In genomic region chr5:154203798-154204578, GRCh38 we compare ENCODE assay signal across 21 cellular contexts. TPM values are rescaled to one million over a fixed set of nuclear protein-coding genes. Genes with fewer than 3 reads are reported as not detected.
DNase-seq lines count a peak whose midpoint lies in the region; ATAC-seq, FAIRE-seq and TF ChIP-seq lines count a peak whose summit lies in the region.
"Had no signal": no experiment of that assay in that cellular context is flagged by ENCODE, and none has a peak within 500 bp of the region (broad histone marks: within the 10 kb centered on the region; RNA-seq: fewer than 3 reads in every experiment).

No MANE protein-coding gene starts in this region.

- dilution Hi-C loops in mammary epithelial cell (cut with HindIII; ENCODE audit: low sequenced_read_pairs): no loop called here

- no peaks in the 10 kb centered on the region for H3K27me3 Mint-ChIP-seq in MCF 10A (ENCODE audit: insufficient read depth, unreplicated experiment)
- no peaks in the 10 kb centered on the region for H3K27me3 Mint-ChIP-seq in activated T-helper 17 cell treated with anti-CD3 and anti-CD28 coated beads, Interleukin-2, amount 50 U/mL, for 72 hours
- no peaks in the 10 kb centered on the region for H3K27me3 Mint-ChIP-seq in stimulated activated naive B cell treated with anti-CD40 and anti-IgM and Interleukin-4, amounts not matched to agents 10 μg/mL and 1 μg/mL and 100 μg/mL, for 72 hours

- H3K9me3 ChIP-seq in mammary epithelial cell (replicated peaks; ENCODE audit: insufficient read depth, low read length): no peaks in the 10 kb centered on the region
- H3K9me3 ChIP-seq in HepG2 (ENCODE audit: low read length): no peaks in the 10 kb centered on the region
- H3K9me3 ChIP-seq in stomach: no peaks in the 10 kb centered on the region
- H3K9me3 ChIP-seq in esophagus squamous epithelium: no peaks in the 10 kb centered on the region
- H3K9me3 ChIP-seq: ascending aorta, heart left ventricle, pancreas had no signal

- peaks cover 7% of the 10 kb centered on the region for H3K36me3 Mint-ChIP-seq in MCF 10A (ENCODE audit: insufficient read depth, unreplicated experiment)
- peaks cover 63% of the 10 kb centered on the region for H3K36me3 Mint-ChIP-seq in activated T-helper 17 cell treated with anti-CD3 and anti-CD28 coated beads, Interleukin-2, amount 50 U/mL, for 72 hours (ENCODE audit: low read depth)
- H3K36me3 Mint-ChIP-seq in stimulated activated naive B cell treated with anti-CD40 and anti-IgM and Interleukin-4, amounts not matched to agents 10 μg/mL and 1 μg/mL and 100 μg/mL, for 72 hours: peaks cover 15 to 34% of the 10 kb centered on the region in 2 donors

- TF ChIP-seq CTCF in MCF 10A (IDR thresholded peaks at IDR 0.05; ENCODE audit: unreplicated experiment): no peak
- no peak for TF ChIP-seq CTCF in mammary epithelial cell (conservative IDR thresholded peaks at IDR 0.05 in 1 of 2, IDR thresholded peaks at IDR 0.05 in 1 of 2; ENCODE audit: extremely low read depth in 1 of 2, insufficient read depth in 1 of 2, low read depth in 1 of 2, low read length in 2 of 2)
- TF ChIP-seq CTCF in HepG2 (CRISPR knock-in tag; IDR thresholded peaks at IDR 0.05): no peak
- TF ChIP-seq CTCF in stomach (IDR thresholded peaks at IDR 0.05): no peak
- no peak for TF ChIP-seq CTCF in esophagus squamous epithelium (IDR thresholded peaks at IDR 0.05)

- H3K4me2 ChIP-seq in mammary epithelial cell (ENCODE audit: insufficient read depth, low read depth, low read length): no peak overlapping the region
- no peak overlapping the region for H3K4me2 ChIP-seq in HepG2 (ENCODE audit: low read depth, low read length)

- peaks cover 2% of the 10 kb centered on the region for H3K79me2 ChIP-seq in mammary epithelial cell (ENCODE audit: insufficient read depth, low read length)
- H3K79me2 ChIP-seq in HepG2 (ENCODE audit: insufficient read depth, low read length): no peaks in the 10 kb centered on the region

- FAIRE-seq in HepG2 (lab: Jason Lieb, UNC): no peak
- FAIRE-seq: endometrium, pancreas had no signal

- H4K20me1 ChIP-seq in mammary epithelial cell (ENCODE audit: insufficient read depth, low read length) (no peaks in the 10 kb centered on the region), HepG2 (ENCODE audit: insufficient read depth, low read length) (no peaks in the 10 kb centered on the region)

- H3K27ac Mint-ChIP-seq in MCF 10A (ENCODE audit: low read depth, unreplicated experiment): peak overlapping the region; percentile 62
- peak overlapping the region; percentile 91 for H3K27ac Mint-ChIP-seq in activated T-helper 17 cell treated with anti-CD3 and anti-CD28 coated beads, Interleukin-2, amount 50 U/mL, for 72 hours
- no peak overlapping the region for H3K27ac Mint-ChIP-seq in stimulated activated naive B cell treated with anti-CD40 and anti-IgM and Interleukin-4, amounts not matched to agents 10 μg/mL and 1 μg/mL and 100 μg/mL, for 72 hours

- CTCF ChIA-PET in MCF 10A (lab: Yijun Ruan, JAX) (no interaction called here), mammary epithelial cell (lab: Charles Lee; ENCODE audit: low non-redundant PET) (no interaction called here), HepG2 (lab: Yijun Ruan, JAX; ENCODE audit: low intra/inter-chr PET ratio, low total read pairs) (no interaction called here)

- BruUV-seq in MCF 10A (replicated peaks; lab: Mats Ljungman, UMichigan) (no TSS peak), mammary epithelial cell (replicated peaks; lab: Mats Ljungman, UMichigan) (no TSS peak), HepG2 (replicated peaks; lab: Mats Ljungman, UMichigan) (no TSS peak)

- H3K36me3 ChIP-seq in mammary epithelial cell (ENCODE audit: insufficient read depth, low read length) (no peaks in the 10 kb centered on the region), HepG2 (replicated peaks in 1 of 2; ENCODE audit: control insufficient read depth in 1 of 2, insufficient read depth in 2 of 2, low read length in 2 of 2) (no peaks in the 10 kb centered on the region), stomach (peaks cover 0 to 11% (median 5%) of the 10 kb centered on the region in 4 donors), esophagus squamous epithelium (no peaks in the 10 kb centered on the region)
- H3K36me3 ChIP-seq: heart left ventricle, pancreas had no signal

- intact Hi-C loops in MCF 10A (cut with micrococcal nuclease) (no loop called here), mammary epithelial cell (cut with micrococcal nuclease) (no loop called here), HepG2 (cut with micrococcal nuclease; ENCODE audit: unreplicated experiment) (no loop called here), stomach (cut with DNase I; ENCODE audit: low total_unique reads) (no loop called here), esophagus squamous epithelium (cut with DNase I) (no loop called here)

- WGBS in mammary epithelial cell (ENCODE audit: low coverage, missing lambda C conversion rate): 82% methylated on average over 4 of the region's 4 CpGs
- 96% methylated on average over 4 of the region's 4 CpGs for whole genome bisulfite sequencing in HepG2 (ENCODE audit: low lambda C conversion rate)
- 57 to 75% (median 72%) methylated on average over 4 of the region's 4 CpGs for WGBS in stomach, 5 donors
- 92 to 93% methylated on average over 3 to 4 of the region's 4 CpGs for WGBS in esophagus squamous epithelium, 2 donors

- TF ChIP-seq POLR2A in HepG2 (IDR thresholded peaks at IDR 0.05; ENCODE audit: insufficient read depth in 1 of 2, low read depth in 2 of 2, low read length in 2 of 2): no peak
- no peak for TF ChIP-seq POLR2A in stomach (IDR thresholded peaks at IDR 0.05)
- TF ChIP-seq POLR2A in esophagus squamous epithelium (IDR thresholded peaks at IDR 0.05): no peak

- TF ChIP-seq RAD21 in HepG2 (CRISPR knock-in tag; IDR thresholded peaks at IDR 0.05): no peak

- peaks cover 15% of the 10 kb centered on the region for H3K4me1 Mint-ChIP-seq in MCF 10A (ENCODE audit: insufficient read depth, unreplicated experiment)
- peaks cover 49% of the 10 kb centered on the region for H3K4me1 Mint-ChIP-seq in activated T-helper 17 cell treated with anti-CD3 and anti-CD28 coated beads, Interleukin-2, amount 50 U/mL, for 72 hours
- peaks cover 31 to 50% of the 10 kb centered on the region in 2 donors for H3K4me1 Mint-ChIP-seq in stimulated activated naive B cell treated with anti-CD40 and anti-IgM and Interleukin-4, amounts not matched to agents 10 μg/mL and 1 μg/mL and 100 μg/mL, for 72 hours

- H3K27ac ChIP-seq in mammary epithelial cell (ENCODE audit: insufficient read depth, low read depth, low read length) (no peak overlapping the region), HepG2 (ENCODE audit: extremely low read length, insufficient read depth, low read length) (no peak overlapping the region), stomach (peak overlapping the region in 3 of 5 donors; percentile 14 to 81 (median 23)), esophagus squamous epithelium (no peak overlapping the region)
- H3K27ac ChIP-seq: ascending aorta, heart left ventricle, pancreas, RWPE1, tibial artery had no signal

- in situ Hi-C loops in mammary epithelial cell (cut with MboI; ENCODE audit: low sequenced_read_pairs in 2 of 2) (no loop called here), HepG2 (cut with HindIII; ENCODE audit: extremely low pct_ligation_motif_present, low pct_unique_long_range_greater_than_20kb) (no loop called here)

- H2AFZ ChIP-seq in mammary epithelial cell (ENCODE audit: low read depth, low read length) (no peak overlapping the region), HepG2 (ENCODE audit: low read length) (no peak overlapping the region)

- peaks cover 4% of the 10 kb centered on the region for H3K27me3 ChIP-seq in mammary epithelial cell (ENCODE audit: insufficient read depth, low read length)
- H3K27me3 ChIP-seq in HepG2 (ENCODE audit: control insufficient read depth in 1 of 2, insufficient read depth in 2 of 2, low read length in 2 of 2): no peaks in the 10 kb centered on the region
- H3K27me3 ChIP-seq in stomach: no peaks in the 10 kb centered on the region
- H3K27me3 ChIP-seq in esophagus squamous epithelium: peaks cover 0 to 44% (median 0%) of the 10 kb centered on the region in 4 donors
- H3K27me3 ChIP-seq: ascending aorta, heart left ventricle, pancreas, tibial artery had no signal

- TF ChIP-seq EP300 in HepG2 (IDR thresholded peaks at IDR 0.05; ENCODE audit: low read depth in 2 of 2, low read length in 2 of 2): no peak
- no peak for TF ChIP-seq EP300 in HepG2 (CRISPR knock-in tag; IDR thresholded peaks at IDR 0.05; ENCODE audit: borderline replicate concordance)
- no peak for TF ChIP-seq EP300 in stomach (IDR thresholded peaks at IDR 0.05)

- no peak overlapping the region for H3K4me3 Mint-ChIP-seq in MCF 10A (ENCODE audit: unreplicated experiment)
- H3K4me3 Mint-ChIP-seq in activated T-helper 17 cell treated with anti-CD3 and anti-CD28 coated beads, Interleukin-2, amount 50 U/mL, for 72 hours: peak overlapping the region; percentile 78
- no peak overlapping the region for H3K4me3 Mint-ChIP-seq in stimulated activated naive B cell treated with anti-CD40 and anti-IgM and Interleukin-4, amounts not matched to agents 10 μg/mL and 1 μg/mL and 100 μg/mL, for 72 hours

- H3K4me3 ChIP-seq in mammary epithelial cell (replicated peaks in 1 of 3; ENCODE audit: insufficient read depth in 1 of 3, low read depth in 2 of 3, low read length in 3 of 3): no peak overlapping the region
- H3K4me3 ChIP-seq in HepG2 (replicated peaks in 1 of 3; ENCODE audit: insufficient read depth in 1 of 3, low read depth in 2 of 3, low read length in 3 of 3): no peak overlapping the region
- H3K4me3 ChIP-seq in stomach: no peak overlapping the region
- H3K4me3 ChIP-seq in esophagus squamous epithelium: no peak overlapping the region
- H3K4me3 ChIP-seq: ascending aorta, heart left ventricle, pancreas, tibial artery had no signal

- H3K4me1 ChIP-seq in mammary epithelial cell (ENCODE audit: insufficient read depth, low read length): peaks cover 6% of the 10 kb centered on the region
- peaks cover 26% of the 10 kb centered on the region for H3K4me1 ChIP-seq in HepG2 (ENCODE audit: insufficient read depth, low read length)
- peaks cover 18 to 63% (median 43%) of the 10 kb centered on the region in 4 donors for H3K4me1 ChIP-seq in stomach
- H3K4me1 ChIP-seq in esophagus squamous epithelium: peaks cover 12 to 26% (median 12%) of the 10 kb centered on the region in 3 donors
- H3K4me1 ChIP-seq: ascending aorta, pancreas had no signal

- POLR2A ChIA-PET in MCF 10A (lab: Yijun Ruan, JAX) (interaction anchor here (1.0 kb wide), 1 partner anchor 11 kb away, joined by 3 read pairs; no protein-coding TSS in a partner anchor), HepG2 (lab: Yijun Ruan, JAX) (no interaction called here)

- DNase-seq in MCF 10A (ENCODE audit: unreplicated experiment): no peak
- no peak for DNase-seq in mammary epithelial cell
- no peak for DNase-seq in HepG2 (ENCODE audit: low spot score)
- DNase-seq in stomach: no peak
- no peak for DNase-seq in stimulated activated naive B cell treated with anti-CD40 and anti-IgM and Interleukin-4, amounts not matched to agents 10 μg/mL and 1 μg/mL and 100 μg/mL, for 72 hours
- DNase-seq in ecto neural progenitor cell (ENCODE audit: low spot score): no peak
- no peak for DNase-seq in esophagus squamous epithelium (lab: John Stamatoyannopoulos, UW)
- DNase-seq: activated effector memory CD4-positive, alpha-beta T cell treated with Interleukin-2 at 50 U/mL for 16 hours; EL; heart left ventricle; left ventricle myocardium superior; NCI-H1105; NCI-H2107; NCI-H510A; pancreas; tibial artery had no signal

- no peaks in the 10 kb centered on the region for H3K9me3 Mint-ChIP-seq in MCF 10A (ENCODE audit: unreplicated experiment)
- H3K9me3 Mint-ChIP-seq in activated T-helper 17 cell treated with anti-CD3 and anti-CD28 coated beads, Interleukin-2, amount 50 U/mL, for 72 hours: no peaks in the 10 kb centered on the region
- no peaks in the 10 kb centered on the region for H3K9me3 Mint-ChIP-seq in stimulated activated naive B cell treated with anti-CD40 and anti-IgM and Interleukin-4, amounts not matched to agents 10 μg/mL and 1 μg/mL and 100 μg/mL, for 72 hours

- no peak for ATAC-seq in activated T-helper 17 cell treated with anti-CD3 and anti-CD28 coated beads, Interleukin-2, amount 50 U/mL, for 72 hours (replicated peaks)
- ATAC-seq in HepG2: no peak
- no peak for ATAC-seq in stimulated activated naive B cell treated with anti-CD40 and anti-IgM and Interleukin-4, amounts not matched to agents 10 μg/mL and 1 μg/mL and 100 μg/mL, for 72 hours (replicated peaks)
- ATAC-seq: heart left ventricle, left ventricle myocardium superior, pancreas, sciatic nerve had no signal

- H3K9ac ChIP-seq in mammary epithelial cell (ENCODE audit: insufficient read depth, low read length) (no peak overlapping the region), HepG2 (ENCODE audit: insufficient read depth, low read depth, low read length) (no peak overlapping the region)

RNA-seq across cellular contexts. Expression of gene GALNT10, which starts 13.5 kb away (rescaled TPM):
- total RNA-seq in MCF 10A (2022) (46.8 and 57.4 TPM in 2 replicates), mammary epithelial cell (10 to 100 TPM; 31.3 to 34.0 TPM), HepG2 (2016; rRNA removed; fragmentation: Illumina TruSeq; extraction: Trizol) (6.2 and 8.1 TPM in 2 replicates), stomach (10 to 100 TPM; 24.9 to 76.4 (median 47.7) TPM), esophagus squamous epithelium (10 to 100 TPM in 1 of 4 donors, 1 to 10 TPM in 3; 3.6 to 47.2 (median 9.0) TPM)
- polyA plus RNA-seq in mammary epithelial cell (16.0 TPM), HepG2 (2011; rRNA removed) (11.2 and 12.0 TPM in 2 replicates), stomach (10 to 100 TPM in 1 of 3 donors, 1 to 10 TPM in 2; 5.3 to 12.2 (median 6.4) TPM)
- polyA minus RNA-seq in mammary epithelial cell: 41.9 TPM
- total RNA-seq in activated T-helper 17 cell treated with anti-CD3 and anti-CD28 coated beads, Interleukin-2, amount 50 U/mL, for 72 hours: 10 to 100 TPM; 21.5 to 45.3 TPM
- total RNA-seq in HepG2 (2016; cell fraction: cytosol; rRNA removed; fragmentation: Illumina TruSeq; extraction: Trizol; ENCODE audit: low read depth): 1.3 and 1.5 TPM in 2 replicates
- 4.7 and 8.5 TPM in 2 replicates for total RNA-seq in HepG2 (2016; cell fraction: insoluble cytoplasmic fraction; rRNA removed; fragmentation: Illumina TruSeq; extraction: Trizol)
- 5.1 and 5.4 TPM in 2 replicates for total RNA-seq in HepG2 (2016; cell fraction: membrane; rRNA removed; fragmentation: Illumina TruSeq; extraction: Trizol)
- 8.2 and 10.9 TPM in 2 replicates for total RNA-seq in HepG2 (2016; cell fraction: nucleus; rRNA removed; fragmentation: Illumina TruSeq; extraction: Trizol)
- 5.5 and 5.6 TPM in 2 replicates for polyA plus RNA-seq in HepG2 (2011; cell fraction: cytosol; rRNA removed)
- polyA plus RNA-seq in HepG2 (2011; cell fraction: nucleus; rRNA removed): 7.2 and 9.6 TPM in 2 replicates
- polyA plus RNA-seq in HepG2 (2012): 3.6 and 5.9 TPM in 2 replicates
- polyA plus RNA-seq in HepG2 (2016; cell fraction: cytosol; fragmentation: Illumina TruSeq; extraction: Trizol; ENCODE audit: low read depth): 1.3 and 1.9 TPM in 2 replicates
- polyA plus RNA-seq in HepG2 (2016; cell fraction: insoluble cytoplasmic fraction; fragmentation: Illumina TruSeq; extraction: Trizol; ENCODE audit: low read depth): 4.3 and 5.7 TPM in 2 replicates
- polyA plus RNA-seq in HepG2 (2016; cell fraction: membrane; fragmentation: Illumina TruSeq; extraction: Trizol; ENCODE audit: low read depth): 2.6 and 3.0 TPM in 2 replicates
- polyA plus RNA-seq in HepG2 (2016; cell fraction: nucleus; fragmentation: Illumina TruSeq; extraction: Trizol; ENCODE audit: insufficient read depth, low read depth): 10.3 and 10.9 TPM in 2 replicates
- polyA minus RNA-seq in HepG2 (2011; rRNA and poly(A)+ RNA removed; ENCODE audit: low replicate concordance): 25.4 and 54.7 TPM in 2 replicates
- polyA minus RNA-seq in HepG2 (2011; cell fraction: cytosol; rRNA and poly(A)+ RNA removed): 6.4 and 7.0 TPM in 2 replicates
- 7.5 and 8.5 TPM in 2 replicates for polyA minus RNA-seq in HepG2 (2011; cell fraction: nucleus; rRNA and poly(A)+ RNA removed)

Comparison
In these comparisons a context has a peak if more than half of its experiments do, and no peak if none do; other contexts are left out.
1. H3K27ac ChIP-seq: peak in stomach (3 of 5); none in mammary epithelial cell (single experiment), HepG2 (single experiment) and esophagus squamous epithelium (0 of 4).